26 cellular contexts compared by ENCODE assay signal in genomic region chr2:9412756-9413155, GRCh38.
"Had no signal": no experiment of that assay in that cellular context is flagged by ENCODE, and none has a peak within 500 bp of the region (broad histone marks: within the 10 kb centered on the region; RNA-seq: fewer than 3 reads in every experiment).

No MANE protein-coding gene starts in this region.

- H3K9me3 Mint-ChIP-seq: activated CD4-positive, alpha-beta memory T cell treated with anti-CD3 and anti-CD28 coated beads for 36 hours; activated naive CD4-positive, alpha-beta T cell treated with anti-CD3 and anti-CD28 coated beads for 36 hours; activated naive CD4-positive, alpha-beta T cell treated with anti-CD3 and anti-CD28 coated beads, Interleukin-2, amount 50 U/mL, for 24 hours; activated T-helper 1 cell treated with anti-CD3 and anti-CD28 coated beads, Interleukin-12 subunit alpha, Interleukin-12 subunit beta, Interleukin-2, Interleukin-4 antibody, amounts not matched to agents 30 ng/mL and 10 ng/mL and 1 ng/mL, durations not matched to agents 14 hours and 24 hours and 36 hours; activated T-helper 2 cell treated with anti-CD3 and anti-CD28 coated beads, Interferon-gamma antibody, Interleukin-2, Interleukin-4, amounts not matched to agents 10 μg/mL and 5 μg/mL and 100 μg/mL, durations not matched to agents 14 hours and 24 hours and 36 hours; T-cell; T-helper 1 cell treated with Interleukin-12 subunit alpha and Interleukin-12 subunit beta and Interleukin-4 antibody, amounts not matched to agents 30 μg/mL and 1 μg/mL, for 36 hours had no signal

- H3K4me3 ChIP-seq: body of pancreas, colonic mucosa, esophagus squamous epithelium had no signal

- ATAC-seq: activated CD8-positive, alpha-beta memory T cell treated with anti-CD3 and anti-CD28 coated beads, Interleukin-2, amount 10 ng/mL, durations not matched to agents 7 days and 5 days; activated CD8-positive, alpha-beta T cell treated with anti-CD3 and anti-CD28 coated beads, Interleukin-2, amount 10 ng/mL, durations not matched to agents 7 days and 5 days; body of pancreas; T-cell had no signal

- DNase-seq: activated CD4-positive, alpha-beta memory T cell treated with anti-CD3 and anti-CD28 coated beads for 36 hours; activated CD4-positive, alpha-beta T cell treated with anti-CD3 and anti-CD28 coated beads for 1 hour; activated CD4-positive, alpha-beta T cell treated with anti-CD3 and anti-CD28 coated beads for 48 hours; activated CD8-positive, alpha-beta memory T cell treated with anti-CD3 and anti-CD28 coated beads, Interleukin-2, amount 10 ng/mL, durations not matched to agents 7 days and 5 days; activated CD8-positive, alpha-beta memory T cell treated with anti-CD3 and anti-CD28 coated beads, Interleukin-2, amount 50 U/mL, for 4 hours; activated CD8-positive, alpha-beta T cell treated with anti-CD3 and anti-CD28 coated beads, Interleukin-2, amount 10 ng/mL, durations not matched to agents 7 days and 5 days; activated effector memory CD4-positive, alpha-beta T cell treated with anti-CD3 and anti-CD28 coated beads, Interleukin-2, amount 50 U/mL, for 16 hours; activated naive CD4-positive, alpha-beta T cell treated with anti-CD3 and anti-CD28 coated beads for 36 hours; activated T-cell treated with anti-CD3 and anti-CD28 coated beads, Interleukin-2, amount 50 U/mL, for 1 hour; amygdala; aorta; body of pancreas; caudate nucleus; cerebellar nuclear complex; colonic mucosa; effector CD8-positive, alpha-beta T cell; esophagus squamous epithelium; foreskin fibroblast; head of caudate nucleus; SW 1271; T-cell; T1000 had no signal

- H3K4me3 Mint-ChIP-seq: activated CD4-positive, alpha-beta memory T cell treated with anti-CD3 and anti-CD28 coated beads for 36 hours; activated CD8-positive, alpha-beta memory T cell treated with anti-CD3 and anti-CD28 coated beads, Interleukin-2, amount 10 ng/mL, durations not matched to agents 7 days and 5 days; activated CD8-positive, alpha-beta T cell treated with anti-CD3 and anti-CD28 coated beads, Interleukin-2, amount 10 ng/mL, durations not matched to agents 7 days and 5 days; activated naive CD4-positive, alpha-beta T cell treated with anti-CD3 and anti-CD28 coated beads for 36 hours; activated naive CD4-positive, alpha-beta T cell treated with anti-CD3 and anti-CD28 coated beads, Interleukin-2, amount 50 U/mL, for 24 hours; activated T-helper 1 cell treated with anti-CD3 and anti-CD28 coated beads, Interleukin-12 subunit alpha, Interleukin-12 subunit beta, Interleukin-2, Interleukin-4 antibody, amounts not matched to agents 30 ng/mL and 10 ng/mL and 1 ng/mL, durations not matched to agents 14 hours and 24 hours and 36 hours; T-cell; T-helper 1 cell treated with Interleukin-12 subunit alpha and Interleukin-12 subunit beta and Interleukin-4 antibody, amounts not matched to agents 30 μg/mL and 1 μg/mL, for 36 hours had no signal

- H3K27ac Mint-ChIP-seq: activated CD4-positive, alpha-beta memory T cell treated with anti-CD3 and anti-CD28 coated beads for 36 hours; activated CD8-positive, alpha-beta memory T cell treated with anti-CD3 and anti-CD28 coated beads, Interleukin-2, amount 10 ng/mL, durations not matched to agents 7 days and 5 days; activated CD8-positive, alpha-beta T cell treated with anti-CD3 and anti-CD28 coated beads, Interleukin-2, amount 10 ng/mL, durations not matched to agents 7 days and 5 days; activated naive CD4-positive, alpha-beta T cell treated with anti-CD3 and anti-CD28 coated beads for 36 hours; activated naive CD4-positive, alpha-beta T cell treated with anti-CD3 and anti-CD28 coated beads, Interleukin-2, amount 50 U/mL, for 24 hours; activated T-helper 1 cell treated with anti-CD3 and anti-CD28 coated beads, Interleukin-12 subunit alpha, Interleukin-12 subunit beta, Interleukin-2, Interleukin-4 antibody, amounts not matched to agents 30 ng/mL and 10 ng/mL and 1 ng/mL, durations not matched to agents 14 hours and 24 hours and 36 hours; activated T-helper 2 cell treated with anti-CD3 and anti-CD28 coated beads, Interferon-gamma antibody, Interleukin-2, Interleukin-4, amounts not matched to agents 10 μg/mL and 5 μg/mL and 100 μg/mL, durations not matched to agents 14 hours and 24 hours and 36 hours; T-cell; T-helper 1 cell treated with Interleukin-12 subunit alpha and Interleukin-12 subunit beta and Interleukin-4 antibody, amounts not matched to agents 30 μg/mL and 1 μg/mL, for 36 hours had no signal

- H3K27me3 Mint-ChIP-seq: activated CD4-positive, alpha-beta memory T cell treated with anti-CD3 and anti-CD28 coated beads for 36 hours; activated CD8-positive, alpha-beta memory T cell treated with anti-CD3 and anti-CD28 coated beads, Interleukin-2, amount 10 ng/mL, durations not matched to agents 7 days and 5 days; activated naive CD4-positive, alpha-beta T cell treated with anti-CD3 and anti-CD28 coated beads, Interleukin-2, amount 50 U/mL, for 24 hours; T-cell had no signal
